1 cellular context compared by ENCODE assay signal in the genomic region with DNA sequence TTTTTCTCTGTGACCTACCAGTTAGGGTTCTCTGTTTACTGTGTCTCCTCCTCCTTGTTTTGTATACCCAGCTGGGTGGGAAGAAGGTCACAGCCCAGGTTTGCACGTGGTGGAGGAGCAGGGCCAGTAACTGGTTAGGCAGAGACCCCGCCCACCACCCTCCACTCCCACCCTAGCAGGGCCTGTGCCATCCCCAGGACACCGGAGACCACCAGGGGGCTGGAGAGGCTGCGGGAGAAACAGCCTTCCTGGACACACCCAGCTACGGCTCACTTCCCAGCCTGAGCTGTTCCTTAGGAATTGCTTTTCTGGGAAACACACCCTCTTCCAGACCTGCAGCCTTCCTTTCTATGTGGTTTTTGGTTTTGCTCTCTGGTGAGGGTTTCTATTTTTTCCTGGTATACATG.
TF ChIP-seq lines count a peak whose summit lies in the region.

No MANE protein-coding gene starts in this region.

TF ChIP-seq in HepG2, 621 proteins besides CTCF, POLR2A, EP300 and RAD21 (continued from another document):
- TF ChIP-seq, protein P1, sequence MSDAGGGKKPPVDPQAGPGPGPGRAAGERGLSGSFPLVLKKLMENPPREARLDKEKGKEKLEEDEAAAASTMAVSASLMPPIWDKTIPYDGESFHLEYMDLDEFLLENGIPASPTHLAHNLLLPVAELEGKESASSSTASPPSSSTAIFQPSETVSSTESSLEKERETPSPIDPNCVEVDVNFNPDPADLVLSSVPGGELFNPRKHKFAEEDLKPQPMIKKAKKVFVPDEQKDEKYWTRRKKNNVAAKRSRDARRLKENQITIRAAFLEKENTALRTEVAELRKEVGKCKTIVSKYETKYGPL (CRISPR knock-in tag; IDR thresholded peaks at IDR 0.05), result no peak
- TF ChIP-seq ZNF646 (CRISPR knock-in tag; IDR thresholded peaks at IDR 0.05) (no peak), ZMYM2 (CRISPR knock-in tag; IDR thresholded peaks at IDR 0.05) (no peak), KDM4B (CRISPR knock-in tag; IDR thresholded peaks at IDR 0.05) (no peak), ZNF326 (CRISPR knock-in tag; IDR thresholded peaks at IDR 0.05; ENCODE audit: borderline replicate concordance) (no peak), HOXA3 (CRISPR knock-in tag; IDR thresholded peaks at IDR 0.05) (no peak), PHB2 (IDR thresholded peaks at IDR 0.05; ENCODE audit: partially characterized antibody) (no peak), RCOR2 (CRISPR knock-in tag; IDR thresholded peaks at IDR 0.05) (no peak), ZNF761 (CRISPR knock-in tag; conservative IDR thresholded peaks at IDR 0.05) (no peak), SNRNP70 (IDR thresholded peaks at IDR 0.05; ENCODE audit: low read depth, low read length) (no peak)
- TF ChIP-seq, protein P2, sequence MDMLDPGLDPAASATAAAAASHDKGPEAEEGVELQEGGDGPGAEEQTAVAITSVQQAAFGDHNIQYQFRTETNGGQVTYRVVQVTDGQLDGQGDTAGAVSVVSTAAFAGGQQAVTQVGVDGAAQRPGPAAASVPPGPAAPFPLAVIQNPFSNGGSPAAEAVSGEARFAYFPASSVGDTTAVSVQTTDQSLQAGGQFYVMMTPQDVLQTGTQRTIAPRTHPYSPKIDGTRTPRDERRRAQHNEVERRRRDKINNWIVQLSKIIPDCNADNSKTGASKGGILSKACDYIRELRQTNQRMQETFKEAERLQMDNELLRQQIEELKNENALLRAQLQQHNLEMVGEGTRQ (IDR thresholded peaks at IDR 0.05; ENCODE audit: low read depth, low read length), result no peak
- TF ChIP-seq, protein P2 (CRISPR knock-in tag; IDR thresholded peaks at IDR 0.05; ENCODE audit: borderline replicate concordance), result no peak
- TF ChIP-seq, protein P3, sequence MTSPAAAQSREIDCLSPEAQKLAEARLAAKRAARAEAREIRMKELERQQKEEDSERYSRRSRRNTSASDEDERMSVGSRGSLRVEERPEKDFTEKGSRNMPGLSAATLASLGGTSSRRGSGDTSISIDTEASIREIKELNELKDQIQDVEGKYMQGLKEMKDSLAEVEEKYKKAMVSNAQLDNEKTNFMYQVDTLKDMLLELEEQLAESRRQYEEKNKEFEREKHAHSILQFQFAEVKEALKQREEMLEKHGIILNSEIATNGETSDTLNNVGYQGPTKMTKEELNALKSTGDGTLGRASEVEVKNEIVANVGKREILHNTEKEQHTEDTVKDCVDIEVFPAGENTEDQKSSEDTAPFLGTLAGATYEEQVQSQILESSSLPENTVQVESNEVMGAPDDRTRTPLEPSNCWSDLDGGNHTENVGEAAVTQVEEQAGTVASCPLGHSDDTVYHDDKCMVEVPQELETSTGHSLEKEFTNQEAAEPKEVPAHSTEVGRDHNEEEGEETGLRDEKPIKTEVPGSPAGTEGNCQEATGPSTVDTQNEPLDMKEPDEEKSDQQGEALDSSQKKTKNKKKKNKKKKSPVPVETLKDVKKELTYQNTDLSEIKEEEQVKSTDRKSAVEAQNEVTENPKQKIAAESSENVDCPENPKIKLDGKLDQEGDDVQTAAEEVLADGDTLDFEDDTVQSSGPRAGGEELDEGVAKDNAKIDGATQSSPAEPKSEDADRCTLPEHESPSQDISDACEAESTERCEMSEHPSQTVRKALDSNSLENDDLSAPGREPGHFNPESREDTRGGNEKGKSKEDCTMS (CRISPR knock-in tag; conservative IDR thresholded peaks at IDR 0.05), result no peak
